Comparison of ENCODE assay signal across 9 cellular contexts in the genomic region with DNA sequence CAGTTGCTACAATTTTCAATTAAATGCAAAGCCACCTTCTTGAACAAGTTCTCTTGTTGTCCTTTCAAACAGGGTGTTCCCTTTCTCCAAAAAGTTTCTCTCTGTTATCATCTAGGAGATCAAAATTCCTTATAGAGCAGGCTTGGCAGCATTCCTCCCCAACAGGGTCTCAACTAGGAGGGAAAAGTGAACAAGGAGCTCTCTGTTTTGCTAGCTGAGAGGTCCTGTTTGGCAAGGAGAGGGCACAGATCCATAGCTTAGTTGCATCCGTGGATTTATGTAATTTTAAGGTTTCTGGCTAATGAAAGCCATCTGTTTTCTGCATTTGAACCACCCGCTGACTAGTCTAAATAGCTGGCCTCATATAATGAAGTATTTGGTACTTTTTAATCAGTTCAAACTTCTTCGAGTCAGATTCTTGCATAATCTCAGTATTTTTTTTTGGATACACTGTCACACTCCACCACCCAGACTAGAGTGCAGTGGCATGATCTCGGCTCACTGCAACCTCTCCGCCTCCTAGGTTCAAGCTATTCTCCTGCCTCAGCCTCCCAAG. TPM values are rescaled to one million over a fixed set of nuclear protein-coding genes. Genes with fewer than 3 reads are reported as not detected.
DNase-seq lines count a peak whose midpoint lies in the region; ATAC-seq and TF ChIP-seq lines count a peak whose summit lies in the region.
"Had no signal": no experiment of that assay in that cellular context is flagged by ENCODE, and none has a peak within 500 bp of the region (broad histone marks: within the 10 kb centered on the region; RNA-seq: fewer than 3 reads in every experiment).

No MANE protein-coding gene starts in this region.

- no peaks in the 10 kb centered on the region for H3K9me3 Mint-ChIP-seq in activated CD8-positive, alpha-beta T cell treated with anti-CD3 and anti-CD28 coated beads for 36 hours

- H3K36me3 ChIP-seq in subcutaneous abdominal adipose tissue (ENCODE audit: control insufficient read depth in 5 of 5, insufficient read depth in 5 of 5, low read length in 5 of 5), result no peaks in the 10 kb centered on the region

- no peak overlapping the region for H3K9ac ChIP-seq in subcutaneous abdominal adipose tissue (ENCODE audit: low read length in 5 of 5)

- CTCF ChIA-PET in activated CD8-positive, alpha-beta T cell treated with anti-CD3 and anti-CD28 coated beads for 36 hours (lab: Charles Lee), result no interaction called here

- H3K4me1 Mint-ChIP-seq in activated CD8-positive, alpha-beta T cell treated with anti-CD3 and anti-CD28 coated beads for 36 hours (ENCODE audit: low read depth), result peaks cover 12% of the 10 kb centered on the region

- intact Hi-C loops in left cardiac atrium (cut with DNase I), result no loop called here
- intact Hi-C loops in activated CD8-positive, alpha-beta T cell treated with anti-CD3 and anti-CD28 coated beads for 36 hours (cut with micrococcal nuclease), result no loop called here

- TF ChIP-seq CTCF in activated CD8-positive, alpha-beta T cell treated with anti-CD3 and anti-CD28 coated beads for 36 hours (IDR thresholded peaks at IDR 0.05), result no peak

- H3K27ac ChIP-seq in subcutaneous abdominal adipose tissue (ENCODE audit: low read depth, low read length), result peak overlapping the region; percentile 63

- no peaks in the 10 kb centered on the region for H3K36me3 Mint-ChIP-seq in activated CD8-positive, alpha-beta T cell treated with anti-CD3 and anti-CD28 coated beads for 36 hours (ENCODE audit: low read depth)

- POLR2A ChIA-PET in activated CD8-positive, alpha-beta T cell treated with anti-CD3 and anti-CD28 coated beads for 36 hours (lab: Charles Lee), result no interaction called here

- H3K4me1 ChIP-seq in subcutaneous abdominal adipose tissue (ENCODE audit: control insufficient read depth in 5 of 5, insufficient read depth in 5 of 5, low read length in 5 of 5), result peaks cover 0 to 21% (median 3%) of the 10 kb centered on the region in 5 donors

- no peaks in the 10 kb centered on the region for H3K9me3 ChIP-seq in subcutaneous abdominal adipose tissue (ENCODE audit: control insufficient read depth in 5 of 5, low read length in 5 of 5)

- no peak overlapping the region for H3K4me3 Mint-ChIP-seq in activated CD8-positive, alpha-beta T cell treated with anti-CD3 and anti-CD28 coated beads for 36 hours

- in situ Hi-C loops in KBM-7 (cut with MboI; ENCODE audit: low pct_unique_long_range_greater_than_20kb, low sequenced_read_pairs), result no loop called here

- no peak overlapping the region for H3K4me3 ChIP-seq in subcutaneous abdominal adipose tissue (ENCODE audit: low read depth in 1 of 5, low read length in 5 of 5)

- ATAC-seq in left cardiac atrium, result peak; percentile 24 to 40
- ATAC-seq in esophagus mucosa, result no peak
- ATAC-seq in activated CD8-positive, alpha-beta T cell treated with anti-CD3 and anti-CD28 coated beads for 36 hours, result no peak

- no peak overlapping the region for H3K27ac Mint-ChIP-seq in activated CD8-positive, alpha-beta T cell treated with anti-CD3 and anti-CD28 coated beads for 36 hours

- H3K27me3 Mint-ChIP-seq in activated CD8-positive, alpha-beta T cell treated with anti-CD3 and anti-CD28 coated beads for 36 hours, result no peaks in the 10 kb centered on the region

- no peaks in the 10 kb centered on the region for H3K27me3 ChIP-seq in subcutaneous abdominal adipose tissue (ENCODE audit: control insufficient read depth in 5 of 5, insufficient read depth in 4 of 5, low read length in 5 of 5)

- peak; percentile 17 for DNase-seq in HCEC 1CT
- DNase-seq in amniotic stem cell (lab: John Stamatoyannopoulos, UW), result peak; percentile 8
- DNase-seq in left cardiac atrium, result no peak
- no peak for DNase-seq in KBM-7
- no peak for DNase-seq in NCI-H524 treated with DMSO at 0.1 percent for 48 hours (lab: John Stamatoyannopoulos, UW)
- no peak for DNase-seq in activated CD8-positive, alpha-beta T cell treated with anti-CD3 and anti-CD28 coated beads for 36 hours
- DNase-seq: erythroblast had no signal

RNA-seq across cellular contexts. Expression of a gene that starts 54.0 kb away (rescaled TPM):
- total RNA-seq in left cardiac atrium, result 100 to 1,000 TPM; 385 to 445 TPM
- 185 TPM for total RNA-seq in esophagus mucosa
- total RNA-seq in activated CD8-positive, alpha-beta T cell treated with anti-CD3 and anti-CD28 coated beads for 36 hours, result 10 to 100 TPM; 39.3 to 39.4 TPM

Comparison
In these comparisons a context has a peak if more than half of its experiments do, and no peak if none do; other contexts are left out.
1. DNase-seq: peak in HCEC 1CT (single experiment) and amniotic stem cell (single experiment); none in left cardiac atrium (single experiment), KBM-7 (single experiment), NCI-H524 treated with DMSO at 0.1 percent for 48 hours (single experiment) and activated CD8-positive, alpha-beta T cell treated with anti-CD3 and anti-CD28 coated beads for 36 hours (single experiment).
2. ATAC-seq: peak in left cardiac atrium (2 of 2); none in esophagus mucosa (single experiment) and activated CD8-positive, alpha-beta T cell treated with anti-CD3 and anti-CD28 coated beads for 36 hours (single experiment).